ENCODE assay signal across 7 cellular contexts in genomic region chr4:3291969-3292570, GRCh38. TPM values are rescaled to one million over a fixed set of nuclear protein-coding genes. Genes with fewer than 3 reads are reported as not detected.
A peak's percentile ranks its signal among the peaks of the same experiment; 100 is the strongest.
DNase-seq lines count a peak whose midpoint lies in the region; ATAC-seq and TF ChIP-seq lines count a peak whose summit lies in the region.

No MANE protein-coding gene starts in this region.

- H3K27ac Mint-ChIP-seq in natural killer cell treated with Interleukin-12 subunit alpha and Interleukin-12 subunit beta and Interleukin-15 and Interleukin-18, amount 100 ng/mL, for 72 hours, result peak overlapping the region; percentile 22 to 58

- ATAC-seq in GM21825 (IDR thresholded peaks at IDR 0.05; ENCODE audit: unreplicated experiment), result peak; percentile 16
- ATAC-seq in natural killer cell treated with Interleukin-12 subunit alpha and Interleukin-12 subunit beta and Interleukin-15 and Interleukin-18, amount 100 ng/mL, for 72 hours, result peak; percentile 48 to 55

- DNase-seq in GF-D8 (lab: John Stamatoyannopoulos, UW) (peak; percentile 7), Kasumi-1 (lab: John Stamatoyannopoulos, UW) (peak; percentile 21 to 28), fibroblast of villous mesenchyme (ENCODE audit: low read depth) (peak; percentile 27), NAMALWA (ENCODE audit: low spot score) (no peak)
- DNase-seq in activated CD8-positive, alpha-beta memory T cell treated with anti-CD3 and anti-CD28 coated beads, Interleukin-2, amount 50 U/mL, for 48 hours, result peak; percentile 63
- no peak for DNase-seq in natural killer cell treated with Interleukin-12 subunit alpha and Interleukin-12 subunit beta and Interleukin-15 and Interleukin-18, amount 100 ng/mL, for 72 hours (ENCODE audit: low spot score)

- peaks cover 0 to 7% of the 10 kb centered on the region in 2 donors for H3K27me3 Mint-ChIP-seq in natural killer cell treated with Interleukin-12 subunit alpha and Interleukin-12 subunit beta and Interleukin-15 and Interleukin-18, amount 100 ng/mL, for 72 hours

- TF ChIP-seq CTCF in fibroblast of villous mesenchyme (IDR thresholded peaks at IDR 0.05; ENCODE audit: insufficient read depth, low read depth, low read length), result no peak

- peak overlapping the region; percentile 81 for H3K4me3 ChIP-seq in fibroblast of villous mesenchyme (ENCODE audit: low read depth, low read length)

- peak overlapping the region; percentile 95 for H3K4me3 Mint-ChIP-seq in natural killer cell treated with Interleukin-12 subunit alpha and Interleukin-12 subunit beta and Interleukin-15 and Interleukin-18, amount 100 ng/mL, for 72 hours

- peaks cover 13 to 14% of the 10 kb centered on the region in 2 donors for H3K4me1 Mint-ChIP-seq in natural killer cell treated with Interleukin-12 subunit alpha and Interleukin-12 subunit beta and Interleukin-15 and Interleukin-18, amount 100 ng/mL, for 72 hours (ENCODE audit: low read depth in 2 of 2)

- H3K36me3 Mint-ChIP-seq in natural killer cell treated with Interleukin-12 subunit alpha and Interleukin-12 subunit beta and Interleukin-15 and Interleukin-18, amount 100 ng/mL, for 72 hours, result no peaks in the 10 kb centered on the region

- no peaks in the 10 kb centered on the region for H3K9me3 Mint-ChIP-seq in natural killer cell treated with Interleukin-12 subunit alpha and Interleukin-12 subunit beta and Interleukin-15 and Interleukin-18, amount 100 ng/mL, for 72 hours

RNA-seq across cellular contexts. Expression of gene RGS12, which starts 0.8 kb away (rescaled TPM):
- 11.7 and 13.5 TPM in 2 replicates for total RNA-seq in fibroblast of villous mesenchyme
- total RNA-seq in natural killer cell treated with Interleukin-12 subunit alpha and Interleukin-12 subunit beta and Interleukin-15 and Interleukin-18, amount 100 ng/mL, for 72 hours, result 1 to 10 TPM; 1.9 to 7.0 TPM

RNA-seq across cellular contexts. Expression of gene MSANTD1, which starts 43.1 kb away (rescaled TPM):
- total RNA-seq in fibroblast of villous mesenchyme, result 0.64 and 0.86 TPM in 2 replicates
- 1 to 10 TPM; 1.8 to 2.0 TPM for total RNA-seq in natural killer cell treated with Interleukin-12 subunit alpha and Interleukin-12 subunit beta and Interleukin-15 and Interleukin-18, amount 100 ng/mL, for 72 hours

Comparison
In these comparisons a context has a peak if more than half of its experiments do, and no peak if none do; other contexts are left out.
1. DNase-seq: peak in GF-D8 (single experiment), Kasumi-1 (2 of 2), activated CD8-positive, alpha-beta memory T cell treated with anti-CD3 and anti-CD28 coated beads, Interleukin-2, amount 50 U/mL, for 48 hours (single experiment) and fibroblast of villous mesenchyme (single experiment); none in natural killer cell treated with Interleukin-12 subunit alpha and Interleukin-12 subunit beta and Interleukin-15 and Interleukin-18, amount 100 ng/mL, for 72 hours (single experiment) and NAMALWA (single experiment).